In genomic region chr22:18091916-18092526, GRCh38 we compare ENCODE assay signal across 8 cellular contexts. TPM values are rescaled to one million over a fixed set of nuclear protein-coding genes. Genes with fewer than 3 reads are reported as not detected.
DNase-seq lines count a peak whose midpoint lies in the region; ATAC-seq and TF ChIP-seq lines count a peak whose summit lies in the region.

No MANE protein-coding gene starts in this region.

- no peak overlapping the region for H3K4me3 Mint-ChIP-seq in progenitor cell of endocrine pancreas (ENCODE audit: low read depth)

- H3K4me1 Mint-ChIP-seq in progenitor cell of endocrine pancreas (ENCODE audit: low read depth), result peaks cover 4% of the 10 kb centered on the region

- peak overlapping the region; percentile 51 for H3K4me3 ChIP-seq in fibroblast of the aortic adventitia (ENCODE audit: low read depth, low read length)

- ATAC-seq in HG03097 (IDR thresholded peaks at IDR 0.05; ENCODE audit: low FRiP score, unreplicated experiment) (no peak), HG02571 (IDR thresholded peaks at IDR 0.05; ENCODE audit: unreplicated experiment) (no peak)

- no peaks in the 10 kb centered on the region for H3K9me3 Mint-ChIP-seq in progenitor cell of endocrine pancreas (ENCODE audit: low read depth)

- peak; percentile 36 for TF ChIP-seq CTCF in fibroblast of the aortic adventitia (IDR thresholded peaks at IDR 0.05; ENCODE audit: insufficient read depth, low read length)
- no peak for TF ChIP-seq CTCF in progenitor cell of endocrine pancreas (IDR thresholded peaks at IDR 0.05; ENCODE audit: unreplicated experiment)

- H3K27ac Mint-ChIP-seq in progenitor cell of endocrine pancreas, result peak overlapping the region; percentile 93

- DNase-seq in GOT3 (lab: John Stamatoyannopoulos, UW) (peak; percentile 44), fibroblast of the aortic adventitia (ENCODE audit: low read depth) (peak; percentile 89), progenitor cell of endocrine pancreas (ENCODE audit: low spot score, unreplicated experiment) (no peak), NCI-H446 (lab: John Stamatoyannopoulos, UW) (no peak)
- DNase-seq in activated CD4-positive, alpha-beta T cell treated with anti-CD3 and anti-CD28 coated beads, Interleukin-2, amount 50 U/mL, for 4 hours, result peak; percentile 44 to 53
- DNase-seq in stimulated activated CD8-positive, alpha-beta memory T cell treated with anti-CD3 and anti-CD28 coated beads, Interleukin-4, amount 100 ng/mL, for 48 hours, result no peak

- H3K27me3 Mint-ChIP-seq in progenitor cell of endocrine pancreas, result no peaks in the 10 kb centered on the region

- H3K36me3 Mint-ChIP-seq in progenitor cell of endocrine pancreas (ENCODE audit: insufficient read depth), result peaks cover 13% of the 10 kb centered on the region

RNA-seq across cellular contexts. Expression of gene PEX26, which starts 14.2 kb away (rescaled TPM):
- total RNA-seq in fibroblast of the aortic adventitia (ENCODE audit: low replicate concordance), result 26.1 and 41.7 TPM in 2 replicates
- total RNA-seq in progenitor cell of endocrine pancreas, result 46.1 and 50.1 TPM in 2 replicates

RNA-seq across cellular contexts. Expression of gene TUBA8, which starts 18.6 kb away (rescaled TPM):
- 0.72 TPM in 1 of 2 replicates, not detected in the other for total RNA-seq in fibroblast of the aortic adventitia (ENCODE audit: low replicate concordance)
- total RNA-seq in progenitor cell of endocrine pancreas, result 2.4 and 3.2 TPM in 2 replicates

RNA-seq across cellular contexts. Expression of gene USP18, which starts 57.9 kb away (rescaled TPM):
- total RNA-seq in fibroblast of the aortic adventitia (ENCODE audit: low replicate concordance) (4.3 and 7.0 TPM in 2 replicates), progenitor cell of endocrine pancreas (4.0 and 4.5 TPM in 2 replicates)

Comparison
In these comparisons a context has a peak if more than half of its experiments do, and no peak if none do; other contexts are left out.
1. DNase-seq: peak in GOT3 (single experiment), activated CD4-positive, alpha-beta T cell treated with anti-CD3 and anti-CD28 coated beads, Interleukin-2, amount 50 U/mL, for 4 hours (2 of 2) and fibroblast of the aortic adventitia (single experiment); none in progenitor cell of endocrine pancreas (single experiment), stimulated activated CD8-positive, alpha-beta memory T cell treated with anti-CD3 and anti-CD28 coated beads, Interleukin-4, amount 100 ng/mL, for 48 hours (single experiment) and NCI-H446 (0 of 2).